Comparison of ENCODE assay signal across 18 cellular contexts in genomic region chr2:161147856-161148255, GRCh38. TPM values are rescaled to one million over a fixed set of nuclear protein-coding genes. Genes with fewer than 3 reads are reported as not detected.
DNase-seq lines count a peak whose midpoint lies in the region; ATAC-seq, FAIRE-seq and TF ChIP-seq lines count a peak whose summit lies in the region.
"Had no signal": no experiment of that assay in that cellular context is flagged by ENCODE, and none has a peak within 500 bp of the region (broad histone marks: within the 10 kb centered on the region; RNA-seq: fewer than 3 reads in every experiment).

No MANE protein-coding gene starts in this region.

- FAIRE-seq in GM12892 (lab: Jason Lieb, UNC) (peak; percentile 75), GM19239 (lab: Jason Lieb, UNC) (peak; percentile 74)
- FAIRE-seq: islet of Langerhans had no signal

- DNase-seq in GM12892 (ENCODE audit: insufficient read length) (no peak), GM19239 (ENCODE audit: insufficient read length, low spot score) (no peak), RKO (ENCODE audit: low spot score) (no peak), T-helper 9 cell (no peak)
- DNase-seq: activated CD4-positive, CD25-positive, alpha-beta regulatory T cell; activated effector memory CD4-positive, alpha-beta T cell treated with Interleukin-2 at 50 U/mL for 16 hours; amygdala; CD4-positive, CD25-positive, alpha-beta regulatory T cell; DMS79; effector memory CD4-positive, alpha-beta T cell; Karpas-422; midbrain had no signal

- no peak for TF ChIP-seq POLR2A in GM12892 (IDR thresholded peaks at IDR 0.05; ENCODE audit: low read depth, low read length)

- ATAC-seq in HG02678 (IDR thresholded peaks at IDR 0.05; ENCODE audit: unreplicated experiment) (peak; percentile 64), HG03378 (IDR thresholded peaks at IDR 0.05; ENCODE audit: unreplicated experiment) (peak; percentile 83), GM19463 (IDR thresholded peaks at IDR 0.05; ENCODE audit: unreplicated experiment) (no peak), HG03565 (IDR thresholded peaks at IDR 0.05; ENCODE audit: unreplicated experiment) (no peak)
- ATAC-seq: GM23338 had no signal

RNA-seq across cellular contexts. Expression of gene TANK, which starts 12.4 kb away (rescaled TPM):
- 75.2 TPM for polyA plus RNA-seq in GM12892 (2012; ENCODE audit: missing spikeins)

Comparison
In these comparisons a context has a peak if more than half of its experiments do, and no peak if none do; other contexts are left out.
1. ATAC-seq: peak in HG02678 (single experiment) and HG03378 (single experiment); none in GM19463 (single experiment) and HG03565 (single experiment).